2 cellular contexts compared by ENCODE assay signal in the genomic region with DNA sequence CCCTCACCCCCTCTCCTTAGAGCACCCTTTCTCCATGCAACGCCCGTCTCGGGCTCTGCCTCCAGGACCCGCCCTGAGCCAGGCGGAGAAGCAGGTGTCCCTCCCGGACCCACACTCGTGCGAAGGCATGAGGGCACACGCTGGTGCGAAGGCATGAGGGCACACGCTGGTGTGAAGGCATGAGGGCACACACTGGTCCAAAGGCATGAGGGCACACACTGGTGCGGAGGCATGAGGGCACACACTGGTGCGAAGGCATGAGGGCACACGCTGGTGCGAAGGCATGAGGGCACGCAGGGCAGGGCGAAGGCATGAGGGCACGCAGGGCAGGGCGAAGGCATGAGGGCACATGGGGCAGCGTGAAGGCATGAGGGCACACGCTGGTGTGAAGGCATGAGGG.
TF ChIP-seq lines count a peak whose summit lies in the region.

No MANE protein-coding gene starts in this region.

TF ChIP-seq in HepG2, 621 proteins besides CTCF, POLR2A, EP300 and RAD21 (continued from another document):
- TF ChIP-seq ZNF280B (CRISPR knock-in tag; IDR thresholded peaks at IDR 0.05; ENCODE audit: borderline replicate concordance) (0 out of 2 replicates have a peak, but pooled peaks have one; percentile 8), HNRNPL (IDR thresholded peaks at IDR 0.05; ENCODE audit: low read depth, low read length) (peak; percentile 95)

TF ChIP-seq in K562, 482 proteins besides CTCF, POLR2A, EP300 and RAD21 (continued from another document):
- no peak for TF ChIP-seq ZNF318 (IDR thresholded peaks at IDR 0.05; ENCODE audit: borderline replicate concordance in 1 of 2, low read depth in 1 of 2)
- TF ChIP-seq JUND (IDR thresholded peaks at IDR 0.05; ENCODE audit: borderline replicate concordance, low read depth, low read length) = no peak
- no peak for TF ChIP-seq JUND (tag; IDR thresholded peaks at IDR 0.05; ENCODE audit: borderline replicate concordance, low read depth, low read length)
- no peak for TF ChIP-seq GABPA (tag; conservative IDR thresholded peaks at IDR 0.05; ENCODE audit: low read depth)
